10 cellular contexts compared by ENCODE assay signal in the genomic region with DNA sequence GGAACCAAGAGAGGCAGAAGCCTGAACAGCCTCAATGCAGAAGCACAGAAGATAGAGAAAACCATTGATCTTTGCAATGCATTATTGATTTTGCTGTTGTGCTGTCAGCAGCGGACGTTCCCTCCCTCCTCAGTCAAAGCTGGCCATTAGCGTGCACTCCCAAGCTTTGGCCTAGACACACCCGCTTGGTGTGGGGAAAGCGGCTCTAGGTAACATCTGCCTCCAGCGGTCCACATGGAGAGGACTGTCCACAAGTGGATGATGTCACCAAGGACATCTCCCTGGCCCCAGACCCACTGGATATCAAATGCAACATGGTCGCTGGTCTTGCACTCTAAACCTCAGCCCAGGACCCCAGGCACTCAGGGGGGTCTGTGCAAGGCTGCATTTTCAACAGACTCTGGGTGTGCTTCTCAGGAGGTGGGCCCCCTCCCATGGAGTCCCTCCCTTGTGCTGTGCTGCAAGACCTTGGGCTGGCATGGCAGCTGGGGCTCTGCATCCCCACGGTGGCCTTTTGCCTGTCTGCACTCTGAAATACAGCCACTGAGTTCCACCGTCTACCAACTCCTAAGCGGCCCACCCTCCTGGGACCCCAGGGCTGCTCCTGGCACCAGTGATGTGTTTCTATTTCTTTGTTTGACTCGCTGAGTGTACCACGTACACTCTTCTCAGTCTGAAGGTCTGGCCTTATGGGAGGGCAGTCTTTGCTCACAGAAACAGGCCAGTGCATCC. TPM values are rescaled to one million over a fixed set of nuclear protein-coding genes. Genes with fewer than 3 reads are reported as not detected.
DNase-seq lines count a peak whose midpoint lies in the region; ATAC-seq and TF ChIP-seq lines count a peak whose summit lies in the region.
"Had no signal": no experiment of that assay in that cellular context is flagged by ENCODE, and none has a peak within 500 bp of the region (broad histone marks: within the 10 kb centered on the region; RNA-seq: fewer than 3 reads in every experiment).

No MANE protein-coding gene starts in this region.

- ATAC-seq in left cardiac atrium (no peak), esophagus mucosa (no peak), Right ventricle myocardium superior (ENCODE audit: poor library complexity) (no peak)

- H3K27me3 Mint-ChIP-seq in activated T-helper 2 cell treated with anti-CD3 and anti-CD28 coated beads, Interferon-gamma antibody, Interleukin-2, Interleukin-4, amounts not matched to agents 10 μg/mL and 5 μg/mL and 100 μg/mL, durations not matched to agents 14 hours and 24 hours and 36 hours (ENCODE audit: low read depth) = no peaks in the 10 kb centered on the region

- H3K9me3 ChIP-seq in left ventricle myocardium inferior (replicated peaks) (no peaks in the 10 kb centered on the region), mononuclear cell (ENCODE audit: low read depth, low read length) (no peaks in the 10 kb centered on the region)
- H3K9me3 ChIP-seq: mucosa of descending colon had no signal

- H3K4me1 Mint-ChIP-seq in activated T-helper 2 cell treated with anti-CD3 and anti-CD28 coated beads, Interferon-gamma antibody, Interleukin-2, Interleukin-4, amounts not matched to agents 10 μg/mL and 5 μg/mL and 100 μg/mL, durations not matched to agents 14 hours and 24 hours and 36 hours (ENCODE audit: low read depth) = peaks cover 74% of the 10 kb centered on the region

- H3K4me1 ChIP-seq in left ventricle myocardium inferior (peaks cover 10% of the 10 kb centered on the region), mononuclear cell (ENCODE audit: insufficient read depth, low read length) (peaks cover 89% of the 10 kb centered on the region), urinary bladder (ENCODE audit: insufficient read depth) (no peaks in the 10 kb centered on the region)

- peaks cover 51% of the 10 kb centered on the region for H3K36me3 Mint-ChIP-seq in activated T-helper 2 cell treated with anti-CD3 and anti-CD28 coated beads, Interferon-gamma antibody, Interleukin-2, Interleukin-4, amounts not matched to agents 10 μg/mL and 5 μg/mL and 100 μg/mL, durations not matched to agents 14 hours and 24 hours and 36 hours (ENCODE audit: low read depth)

- H3K4me3 ChIP-seq in left ventricle myocardium inferior (peak overlapping the region; percentile 79), mononuclear cell (ENCODE audit: low read length) (peak overlapping the region; percentile 71), urinary bladder (ENCODE audit: low read depth, low read length) (peak overlapping the region; percentile 96)

- peak overlapping the region; percentile 87 for H3K4me3 Mint-ChIP-seq in activated T-helper 2 cell treated with anti-CD3 and anti-CD28 coated beads, Interferon-gamma antibody, Interleukin-2, Interleukin-4, amounts not matched to agents 10 μg/mL and 5 μg/mL and 100 μg/mL, durations not matched to agents 14 hours and 24 hours and 36 hours (ENCODE audit: low read depth)

- H3K27ac Mint-ChIP-seq in activated T-helper 2 cell treated with anti-CD3 and anti-CD28 coated beads, Interferon-gamma antibody, Interleukin-2, Interleukin-4, amounts not matched to agents 10 μg/mL and 5 μg/mL and 100 μg/mL, durations not matched to agents 14 hours and 24 hours and 36 hours = peak overlapping the region; percentile 77

- 74% methylated on average over 12 of the region's 12 CpGs for WGBS in urinary bladder

- H3K36me3 ChIP-seq in left ventricle myocardium inferior (no peaks in the 10 kb centered on the region), urinary bladder (ENCODE audit: insufficient read depth) (no peaks in the 10 kb centered on the region)

- no peak for DNase-seq in left ventricle myocardium inferior
- no peak for DNase-seq in left cardiac atrium
- no peak for DNase-seq in activated T-helper 2 cell treated with anti-CD3 and anti-CD28 coated beads, Interferon-gamma antibody, Interleukin-2, Interleukin-4, amounts not matched to agents 10 μg/mL and 5 μg/mL and 100 μg/mL, durations not matched to agents 14 hours and 24 hours and 36 hours (ENCODE audit: low spot score)
- DNase-seq in Right ventricle myocardium superior = no peak
- DNase-seq in H4 (ENCODE audit: low spot score) = no peak
- DNase-seq: NCI-H524 had no signal

- no peak for TF ChIP-seq CTCF in left ventricle myocardium inferior (IDR thresholded peaks at IDR 0.05; ENCODE audit: borderline replicate concordance)

- intact Hi-C loops in left ventricle myocardium inferior (cut with micrococcal nuclease) (no loop called here), left cardiac atrium (cut with DNase I) (no loop called here), Right ventricle myocardium superior (cut with DNase I) (no loop called here)
- intact Hi-C loops in activated T-helper 2 cell treated with anti-CD3 and anti-CD28 coated beads, Interferon-gamma antibody, Interleukin-2, Interleukin-4, amounts not matched to agents 10 μg/mL and 5 μg/mL and 100 μg/mL, durations not matched to agents 14 hours and 24 hours and 36 hours (cut with micrococcal nuclease) = no loop called here

- H3K27me3 ChIP-seq in left ventricle myocardium inferior (ENCODE audit: low read depth) (peaks cover 11% of the 10 kb centered on the region), mononuclear cell (ENCODE audit: insufficient read depth, low read length) (no peaks in the 10 kb centered on the region)

- H3K27ac ChIP-seq in left ventricle myocardium inferior (replicated peaks) = no peak overlapping the region
- no peak overlapping the region for H3K27ac ChIP-seq in urinary bladder (ENCODE audit: low read depth)

- no peaks in the 10 kb centered on the region for H3K9me3 Mint-ChIP-seq in activated T-helper 2 cell treated with anti-CD3 and anti-CD28 coated beads, Interferon-gamma antibody, Interleukin-2, Interleukin-4, amounts not matched to agents 10 μg/mL and 5 μg/mL and 100 μg/mL, durations not matched to agents 14 hours and 24 hours and 36 hours

RNA-seq across cellular contexts. Expression of gene SEMA4D, which starts 1.9 kb away (rescaled TPM):
- total RNA-seq in left ventricle myocardium inferior (17.1 TPM), left cardiac atrium (10 to 100 TPM; 17.5 to 22.4 TPM), mononuclear cell (126 TPM), urinary bladder (14.0 TPM), esophagus mucosa (30.4 TPM), Right ventricle myocardium superior (18.7 TPM)
- 317 and 330 TPM in 2 replicates for total RNA-seq in activated T-helper 2 cell treated with anti-CD3 and anti-CD28 coated beads, Interferon-gamma antibody, Interleukin-2, Interleukin-4, amounts not matched to agents 10 μg/mL and 5 μg/mL and 100 μg/mL, durations not matched to agents 14 hours and 24 hours and 36 hours
- 9.1 TPM for polyA plus RNA-seq in urinary bladder
- 4.8 and 6.3 TPM in 2 replicates for total RNA-seq in H4 (2014; rRNA removed; shearing (Covaris generic))
